ENCODE assay signal across 13 cellular contexts in the genomic region with DNA sequence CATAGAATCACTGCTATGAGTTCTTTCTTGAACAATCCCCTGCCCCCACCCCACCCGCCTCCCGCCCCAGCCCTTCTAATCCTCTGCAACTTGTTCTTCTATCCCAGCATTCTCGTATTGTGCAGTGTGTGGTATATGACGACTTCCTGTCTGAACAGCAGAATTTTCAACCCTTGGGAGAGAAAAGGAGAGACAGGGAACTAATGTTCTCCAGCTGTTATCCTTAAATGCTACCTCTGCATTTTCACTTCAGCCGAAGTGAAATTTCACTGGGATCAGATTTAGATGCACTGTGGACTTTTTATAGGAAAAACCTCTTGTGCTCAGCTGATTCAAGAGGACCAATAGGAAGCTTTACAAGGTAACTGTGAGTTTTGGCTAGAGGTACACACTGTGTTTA. TPM values are rescaled to one million over a fixed set of nuclear protein-coding genes. Genes with fewer than 3 reads are reported as not detected.
DNase-seq lines count a peak whose midpoint lies in the region; ATAC-seq, FAIRE-seq and TF ChIP-seq lines count a peak whose summit lies in the region.
"Had no signal": no experiment of that assay in that cellular context is flagged by ENCODE, and none has a peak within 500 bp of the region (broad histone marks: within the 10 kb centered on the region; RNA-seq: fewer than 3 reads in every experiment).

No MANE protein-coding gene starts in this region.

- no peak for TF ChIP-seq POLR2A in sigmoid colon (IDR thresholded peaks at IDR 0.05)
- no peak for TF ChIP-seq POLR2A in GM12892 (IDR thresholded peaks at IDR 0.05; ENCODE audit: low read depth, low read length)

- H4K20me1 ChIP-seq in DND-41 (ENCODE audit: insufficient read depth, low read length), result peaks cover 3% of the 10 kb centered on the region; the same call in 1 of the 2 replicates

- H3K36me3 ChIP-seq in DND-41 (ENCODE audit: insufficient read depth, low read length) (peaks cover 6% of the 10 kb centered on the region), WERI-Rb-1 (no peaks in the 10 kb centered on the region), sigmoid colon (no peaks in the 10 kb centered on the region)

- H3K9me3 ChIP-seq in DND-41 (ENCODE audit: insufficient read depth, low read length, severe bottlenecking), result no peaks in the 10 kb centered on the region
- H3K9me3 ChIP-seq in WERI-Rb-1 (ENCODE audit: severe bottlenecking), result no peaks in the 10 kb centered on the region
- H3K9me3 ChIP-seq in sigmoid colon, result no peaks in the 10 kb centered on the region

- no peak for TF ChIP-seq EP300 in sigmoid colon (IDR thresholded peaks at IDR 0.05)

- peaks cover 41% of the 10 kb centered on the region for H3K79me2 ChIP-seq in DND-41 (ENCODE audit: insufficient read depth, low read length)

- ATAC-seq in DND-41 (ENCODE audit: insufficient read depth, low read depth), result no peak
- ATAC-seq in HG02763 (IDR thresholded peaks at IDR 0.05; ENCODE audit: unreplicated experiment), result no peak
- no peak for ATAC-seq in GM19467 (IDR thresholded peaks at IDR 0.05; ENCODE audit: unreplicated experiment)
- ATAC-seq: esophagus mucosa; natural killer cell treated with Interleukin-12 subunit alpha and Interleukin-12 subunit beta and Interleukin-15 and Interleukin-18, amount 100 ng/mL, for 72 hours had no signal

- DNase-seq in DND-41, result peak; percentile 12
- peak; percentile 9 for DNase-seq in WERI-Rb-1
- DNase-seq in glomerular visceral epithelial cell (ENCODE audit: extremely low spot score), result peak; percentile 44
- DNase-seq in sigmoid colon, result no peak
- DNase-seq in NK-92 treated with Interleukin-12 subunit alpha and Interleukin-12 subunit beta, amount 100 ng/mL, for 24 hours (lab: John Stamatoyannopoulos, UW), result no peak
- DNase-seq in GM12892 (ENCODE audit: insufficient read length), result no peak
- DNase-seq: activated naive CD4-positive, alpha-beta T cell treated with Interleukin-2 at 50 U/mL for 16 hours; NCI-H69 had no signal

- intact Hi-C loops in sigmoid colon (cut with DNase I), result loop anchor here (5.0 to 10.0 kb wide), 3 partner anchors 75 to 320 kb away; no protein-coding TSS in a partner anchor

- 32 to 52% methylated on average over 5 of the region's 5 CpGs for WGBS in sigmoid colon, 2 donors

- no peaks in the 10 kb centered on the region for H3K27me3 ChIP-seq in DND-41 (ENCODE audit: insufficient read depth, low read length, poor library complexity)
- H3K27me3 ChIP-seq in WERI-Rb-1 (ENCODE audit: insufficient read depth, low read depth, severe bottlenecking), result no peaks in the 10 kb centered on the region
- H3K27me3 ChIP-seq in sigmoid colon, result no peaks in the 10 kb centered on the region

- H3K4me3 ChIP-seq in DND-41 (ENCODE audit: low read depth in 1 of 2, low read length in 2 of 2) (0 out of 4 replicates have a peak overlapping the region, but pooled peaks of 1 of the 2 experiments have one; percentile 23), WERI-Rb-1 (ENCODE audit: low read depth, low read length) (no peak overlapping the region; the same call in 1 of the 2 replicates), sigmoid colon (peak overlapping the region; percentile 81 to 88 (median 84))

- no peak for FAIRE-seq in GM12892 (lab: Jason Lieb, UNC)
- FAIRE-seq: TTC549 had no signal

- TF ChIP-seq CTCF in DND-41 (IDR thresholded peaks at IDR 0.05; ENCODE audit: borderline replicate concordance, extremely low read depth, low read length, poor library complexity, severe bottlenecking), result no peak
- no peak for TF ChIP-seq CTCF in WERI-Rb-1 (IDR thresholded peaks at IDR 0.05; ENCODE audit: low read depth, low read length)
- TF ChIP-seq CTCF in sigmoid colon (IDR thresholded peaks at IDR 0.05), result no peak

- peaks cover 38% of the 10 kb centered on the region for H3K4me1 ChIP-seq in DND-41 (ENCODE audit: insufficient read depth, low read length)
- peaks cover 0 to 44% (median 21%) of the 10 kb centered on the region in 4 donors for H3K4me1 ChIP-seq in sigmoid colon

- no peak overlapping the region for H3K9ac ChIP-seq in DND-41 (ENCODE audit: low read depth, low read length)

- H3K27ac ChIP-seq in DND-41 (ENCODE audit: low read length), result no peak overlapping the region; the same call in 1 of the 2 replicates
- H3K27ac ChIP-seq in WERI-Rb-1, result no peak overlapping the region
- H3K27ac ChIP-seq in sigmoid colon, result peak overlapping the region; percentile 89 to 92 (median 91)

- no peak overlapping the region for H2AFZ ChIP-seq in DND-41 (ENCODE audit: low read depth, low read length)

- peak overlapping the region; percentile 87 for H3K4me2 ChIP-seq in DND-41 (ENCODE audit: insufficient read depth, low read length)

RNA-seq across cellular contexts. Expression of gene FBXL7, which starts 2.2 kb away (rescaled TPM):
- 10 to 100 TPM; 18.2 to 44.3 (median 20.9) TPM for total RNA-seq in sigmoid colon
- polyA plus RNA-seq in sigmoid colon, result 1 to 10 TPM in 2 of 3 donors, under 1 TPM in 1; 0.92 to 3.6 (median 2.7) TPM
- 0.08 TPM for polyA plus RNA-seq in GM12892 (2012; ENCODE audit: missing spikeins)
- total RNA-seq: natural killer cell treated with Interleukin-12 subunit alpha and Interleukin-12 subunit beta and Interleukin-15 and Interleukin-18, amount 100 ng/mL, for 72 hours had no signal

Comparison
In these comparisons a context has a peak if more than half of its experiments do, and no peak if none do; other contexts are left out.
1. DNase-seq: peak in DND-41 (single experiment), WERI-Rb-1 (single experiment) and glomerular visceral epithelial cell (single experiment); none in sigmoid colon (single experiment), NK-92 treated with Interleukin-12 subunit alpha and Interleukin-12 subunit beta, amount 100 ng/mL, for 24 hours (single experiment) and GM12892 (single experiment).
2. H3K27ac ChIP-seq: peak in sigmoid colon (4 of 4); none in DND-41 (single experiment) and WERI-Rb-1 (single experiment).